ENCODE assay signal across 1 cellular context in genomic region chr11:5712507-5712906, GRCh38.
TF ChIP-seq lines count a peak whose summit lies in the region.

No MANE protein-coding gene starts in this region.

TF ChIP-seq in K562, 482 proteins besides CTCF, POLR2A, EP300 and RAD21:
- TF ChIP-seq, protein P1, sequence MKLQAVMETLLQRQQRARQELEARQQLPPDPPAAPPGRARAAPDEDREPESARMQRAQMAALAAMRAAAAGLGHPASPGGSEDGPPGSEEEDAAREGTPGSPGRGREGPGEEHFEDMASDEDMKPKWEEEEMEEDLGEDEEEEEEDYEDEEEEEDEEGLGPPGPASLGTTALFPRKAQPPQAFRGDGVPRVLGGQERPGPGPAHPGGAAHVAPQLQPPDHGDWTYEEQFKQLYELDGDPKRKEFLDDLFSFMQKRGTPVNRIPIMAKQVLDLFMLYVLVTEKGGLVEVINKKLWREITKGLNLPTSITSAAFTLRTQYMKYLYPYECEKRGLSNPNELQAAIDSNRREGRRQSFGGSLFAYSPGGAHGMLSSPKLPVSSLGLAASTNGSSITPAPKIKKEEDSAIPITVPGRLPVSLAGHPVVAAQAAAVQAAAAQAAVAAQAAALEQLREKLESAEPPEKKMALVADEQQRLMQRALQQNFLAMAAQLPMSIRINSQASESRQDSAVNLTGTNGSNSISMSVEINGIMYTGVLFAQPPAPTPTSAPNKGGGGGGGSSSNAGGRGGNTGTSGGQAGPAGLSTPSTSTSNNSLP (IDR thresholded peaks at IDR 0.05; ENCODE audit: borderline replicate concordance, low read depth, low read length), result 0 out of 2 replicates have a peak, but pooled peaks have one; percentile 39
- TF ChIP-seq TAF1 (IDR thresholded peaks at IDR 0.05; ENCODE audit: control insufficient read depth, extremely low read depth, insufficient read depth, low read length, severe bottlenecking) (no peak), MBD1 (CRISPR knock-in tag; IDR thresholded peaks at IDR 0.05) (no peak), CEBPG (CRISPR knock-in tag; IDR thresholded peaks at IDR 0.05) (no peak), CEBPG (tag; conservative IDR thresholded peaks at IDR 0.05 in 1 of 2, IDR thresholded peaks at IDR 0.05 in 1 of 2) (0 out of 4 replicates have a peak, but pooled peaks of 1 of the 2 experiments have one; percentile 28), ATF4 (CRISPR knock-in tag; IDR thresholded peaks at IDR 0.05) (no peak), ZKSCAN8 (CRISPR knock-in tag; IDR thresholded peaks at IDR 0.05) (no peak)
TF ChIP-seq in K562: peak in this region for 2.
